Comparison of ENCODE assay signal across 11 cellular contexts in genomic region chrX:115949900-115950822, GRCh38.
DNase-seq lines count a peak whose midpoint lies in the region; ATAC-seq and TF ChIP-seq lines count a peak whose summit lies in the region.
"Had no signal": no experiment of that assay in that cellular context is flagged by ENCODE, and none has a peak within 500 bp of the region (broad histone marks: within the 10 kb centered on the region; RNA-seq: fewer than 3 reads in every experiment).

No MANE protein-coding gene starts in this region.

- 94% methylated on average over 17 of the region's 17 CpGs for WGBS in liver
- 59 to 87% methylated on average over 11 to 17 of the region's 17 CpGs for WGBS in lower leg skin, 2 donors

- intact Hi-C loops in lower leg skin (cut with DNase I; ENCODE audit: low total_unique reads) = no loop called here

- peaks cover 0 to 7% (median 5%) of the 10 kb centered on the region in 4 donors for H3K4me1 ChIP-seq in liver (ENCODE audit: control insufficient read depth in 4 of 4, insufficient read depth in 4 of 4, low read length in 3 of 4)

- no peak overlapping the region for H3K9ac ChIP-seq in liver (ENCODE audit: low read depth in 1 of 2, low read length in 2 of 2)

- no peak overlapping the region for H3K27ac ChIP-seq in liver (ENCODE audit: low read depth in 1 of 2, low read length in 2 of 2)

- TF ChIP-seq CTCF in liver (IDR thresholded peaks at IDR 0.05; ENCODE audit: low read depth, low read length, missing input control) = peak; percentile 34
- TF ChIP-seq CTCF in lower leg skin (IDR thresholded peaks at IDR 0.05) = no peak

- H3K36me3 ChIP-seq in liver (ENCODE audit: control insufficient read depth in 4 of 4, insufficient read depth in 3 of 4, low read depth in 1 of 4, low read length in 3 of 4) = no peaks in the 10 kb centered on the region

- peak in 1 of 2 donors; percentile 82 for TF ChIP-seq RAD21 in liver (IDR thresholded peaks at IDR 0.05)

- H3K27me3 ChIP-seq in liver (ENCODE audit: control insufficient read depth in 4 of 4, insufficient read depth in 4 of 4, low read length in 3 of 4) = no peaks in the 10 kb centered on the region

- DNase-seq in ELF-1 (ENCODE audit: low read depth, low spot score) = peak; percentile 82
- peak; percentile 17 for DNase-seq in NAMALWA (ENCODE audit: low spot score)
- DNase-seq in mesenteric fat pad (ENCODE audit: low spot score) = no peak
- DNase-seq in stimulated activated naive CD4-positive, alpha-beta T cell treated with Interleukin-2 at 50 U/mL for 16 hours (lab: John Stamatoyannopoulos, UW) = no peak
- DNase-seq in stimulated activated CD4-positive, alpha-beta T cell treated with anti-CD3 and anti-CD28 coated beads, Interleukin-4, amount 100 ng/mL, for 24 hours = no peak
- DNase-seq in lower leg skin (ENCODE audit: low spot score in 2 of 2) = no peak
- DNase-seq: DND-41, HCEC 1CT, T1000 had no signal

- H3K9me3 ChIP-seq in liver (ENCODE audit: control insufficient read depth in 4 of 4, low read length in 3 of 4) = no peaks in the 10 kb centered on the region

- H3K4me3 ChIP-seq in liver (ENCODE audit: low read depth in 1 of 3, low read length in 3 of 3) = no peak overlapping the region
- no peak overlapping the region for H3K4me3 ChIP-seq in lower leg skin (ENCODE audit: low read depth, poor library complexity, severe bottlenecking)

- TF ChIP-seq POLR2A in lower leg skin (IDR thresholded peaks at IDR 0.05) = no peak

- peak; percentile 74 for ATAC-seq in SK-N-SH treated with all-trans-retinoic acid at 6 μM for 48 hours

TF ChIP-seq in SK-N-SH treated with all-trans-retinoic acid at 6 μM for 48 hours, 23 proteins besides CTCF, POLR2A, EP300 and RAD21:
- TF ChIP-seq PPARA (CRISPR knock-in tag; IDR thresholded peaks at IDR 0.05; ENCODE audit: borderline replicate concordance) (no peak), ZFP3 (CRISPR knock-in tag; IDR thresholded peaks at IDR 0.05) (no peak), CSDC2 (CRISPR knock-in tag; IDR thresholded peaks at IDR 0.05) (no peak), RARB (CRISPR knock-in tag; IDR thresholded peaks at IDR 0.05) (no peak), SNAI2 (CRISPR knock-in tag; IDR thresholded peaks at IDR 0.05) (no peak), POU6F1 (CRISPR knock-in tag; IDR thresholded peaks at IDR 0.05; ENCODE audit: borderline replicate concordance, low read depth) (no peak), ZNF8 (CRISPR knock-in tag; IDR thresholded peaks at IDR 0.05) (no peak)

TF ChIP-seq in liver, 16 proteins besides CTCF, POLR2A, EP300 and RAD21:
- TF ChIP-seq HNF4A (conservative IDR thresholded peaks at IDR 0.05) (no peak), REST (IDR thresholded peaks at IDR 0.05) (no peak), JUND (IDR thresholded peaks at IDR 0.05) (no peak), NR2F2 (IDR thresholded peaks at IDR 0.05) (no peak), GABPA (IDR thresholded peaks at IDR 0.05 in 1 of 2, conservative IDR thresholded peaks at IDR 0.05 in 1 of 2) (no peak), MAX (IDR thresholded peaks at IDR 0.05) (no peak), FOXA2 (IDR thresholded peaks at IDR 0.05) (no peak), YY1 (IDR thresholded peaks at IDR 0.05) (no peak), RXRA (IDR thresholded peaks at IDR 0.05) (no peak), HNF4G (IDR thresholded peaks at IDR 0.05) (no peak), EGR1 (IDR thresholded peaks at IDR 0.05; ENCODE audit: low read depth in 2 of 2) (no peak), SP1 (IDR thresholded peaks at IDR 0.05) (no peak), TAF1 (conservative IDR thresholded peaks at IDR 0.05) (no peak), ZBTB33 (IDR thresholded peaks at IDR 0.05) (no peak), FOXA1 (IDR thresholded peaks at IDR 0.05) (no peak)

Comparison
In these comparisons a context has a peak if more than half of its experiments do, and no peak if none do; other contexts are left out.
1. DNase-seq: peak in ELF-1 (single experiment) and NAMALWA (single experiment); none in mesenteric fat pad (single experiment), stimulated activated naive CD4-positive, alpha-beta T cell treated with Interleukin-2 at 50 U/mL for 16 hours (single experiment), stimulated activated CD4-positive, alpha-beta T cell treated with anti-CD3 and anti-CD28 coated beads, Interleukin-4, amount 100 ng/mL, for 24 hours (single experiment) and lower leg skin (0 of 2).